12 cellular contexts compared by ENCODE assay signal in genomic region chr22:19772673-19773469, GRCh38. TPM values are rescaled to one million over a fixed set of nuclear protein-coding genes. Genes with fewer than 3 reads are reported as not detected.
DNase-seq lines count a peak whose midpoint lies in the region; ATAC-seq and TF ChIP-seq lines count a peak whose summit lies in the region.
"Had no signal": no experiment of that assay in that cellular context is flagged by ENCODE, and none has a peak within 500 bp of the region (broad histone marks: within the 10 kb centered on the region; RNA-seq: fewer than 3 reads in every experiment).

No MANE protein-coding gene starts in this region.

- 34 to 47% (median 40%) methylated on average over 25 of the region's 25 CpGs for WGBS in heart left ventricle, 4 donors
- 76 to 82% methylated on average over 20 to 25 of the region's 25 CpGs for WGBS in testis, 2 donors

- H3K36me3 Mint-ChIP-seq in activated B cell treated with CpG ODN at 0.5 μM for 24 hours (ENCODE audit: low read depth), result no peaks in the 10 kb centered on the region
- no peaks in the 10 kb centered on the region for H3K36me3 Mint-ChIP-seq in activated T-helper 2 cell treated with anti-CD3 and anti-CD28 coated beads, Interferon-gamma antibody, Interleukin-2, Interleukin-4, amounts not matched to agents 10 μg/mL and 5 μg/mL and 100 μg/mL, durations not matched to agents 14 hours and 24 hours and 36 hours (ENCODE audit: low read depth)

- peaks cover 33% of the 10 kb centered on the region for H3K4me1 Mint-ChIP-seq in activated B cell treated with CpG ODN at 0.5 μM for 24 hours
- peaks cover 5% of the 10 kb centered on the region for H3K4me1 Mint-ChIP-seq in activated T-helper 2 cell treated with anti-CD3 and anti-CD28 coated beads, Interferon-gamma antibody, Interleukin-2, Interleukin-4, amounts not matched to agents 10 μg/mL and 5 μg/mL and 100 μg/mL, durations not matched to agents 14 hours and 24 hours and 36 hours (ENCODE audit: low read depth)

- H3K27ac ChIP-seq in heart left ventricle, result no peak overlapping the region
- H3K27ac ChIP-seq in right atrium auricular region, result no peak overlapping the region
- H3K27ac ChIP-seq in testis, result no peak overlapping the region
- H3K27ac ChIP-seq: SK-N-MC had no signal

- H3K4me3 ChIP-seq in heart left ventricle, result no peak overlapping the region
- no peak overlapping the region for H3K4me3 ChIP-seq in right atrium auricular region
- no peak overlapping the region for H3K4me3 ChIP-seq in testis
- H3K4me3 ChIP-seq: SK-N-MC had no signal

- H3K9me3 ChIP-seq in heart left ventricle (no peaks in the 10 kb centered on the region), right atrium auricular region (no peaks in the 10 kb centered on the region), testis (no peaks in the 10 kb centered on the region)

- H3K4me1 ChIP-seq in heart left ventricle, result peaks cover 0 to 22% (median 6%) of the 10 kb centered on the region in 12 donors
- peaks cover 0 to 9% of the 10 kb centered on the region in 2 donors for H3K4me1 ChIP-seq in right atrium auricular region
- H3K4me1 ChIP-seq in testis, result peaks cover 2% of the 10 kb centered on the region

- H3K27me3 ChIP-seq in heart left ventricle (peaks cover 23 to 75% (median 44%) of the 10 kb centered on the region in 9 donors), right atrium auricular region (peaks cover 8% of the 10 kb centered on the region in 2 donors), testis (no peaks in the 10 kb centered on the region)

- peak overlapping the region; percentile 71 for H3K4me3 Mint-ChIP-seq in activated B cell treated with CpG ODN at 0.5 μM for 24 hours
- no peak overlapping the region for H3K4me3 Mint-ChIP-seq in activated T-helper 2 cell treated with anti-CD3 and anti-CD28 coated beads, Interferon-gamma antibody, Interleukin-2, Interleukin-4, amounts not matched to agents 10 μg/mL and 5 μg/mL and 100 μg/mL, durations not matched to agents 14 hours and 24 hours and 36 hours (ENCODE audit: low read depth)
- H3K4me3 Mint-ChIP-seq: activated T-cell treated with anti-CD3 and anti-CD28 coated beads, Interleukin-2, amount 50 U/mL, for 4 hours; stimulated activated naive CD8-positive, alpha-beta T cell treated with anti-CD3 and anti-CD28 coated beads, Interleukin-15, Interleukin-2, amounts not matched to agents 100 ng/mL and 50 ng/mL, for 24 hours had no signal

- H3K27ac Mint-ChIP-seq in activated B cell treated with CpG ODN at 0.5 μM for 24 hours, result peak overlapping the region; percentile 59
- no peak overlapping the region for H3K27ac Mint-ChIP-seq in activated T-helper 2 cell treated with anti-CD3 and anti-CD28 coated beads, Interferon-gamma antibody, Interleukin-2, Interleukin-4, amounts not matched to agents 10 μg/mL and 5 μg/mL and 100 μg/mL, durations not matched to agents 14 hours and 24 hours and 36 hours
- H3K27ac Mint-ChIP-seq: stimulated activated naive CD8-positive, alpha-beta T cell treated with anti-CD3 and anti-CD28 coated beads, Interleukin-15, Interleukin-2, amounts not matched to agents 100 ng/mL and 50 ng/mL, for 24 hours had no signal

- CTCF ChIA-PET in activated B cell treated with CpG ODN at 0.5 μM for 24 hours (lab: Charles Lee), result interaction anchor here (1.1 kb wide), 2 partner anchors 16 to 137 kb away, joined by 3 to 4 read pairs; no protein-coding TSS in a partner anchor

- TF ChIP-seq POLR2A in heart left ventricle (IDR thresholded peaks at IDR 0.05), result no peak
- TF ChIP-seq POLR2A in testis (IDR thresholded peaks at IDR 0.05), result no peak

- peak in 2 of 12 donors; percentile 3 to 19 for TF ChIP-seq CTCF in heart left ventricle (IDR thresholded peaks at IDR 0.05)
- TF ChIP-seq CTCF in right atrium auricular region (IDR thresholded peaks at IDR 0.05), result no peak
- no peak for TF ChIP-seq CTCF in activated B cell treated with CpG ODN at 0.5 μM for 24 hours (IDR thresholded peaks at IDR 0.05)
- TF ChIP-seq CTCF in testis (IDR thresholded peaks at IDR 0.05), result no peak

- peak in 3 of 4 donors; percentile 22 to 66 (median 51) for ATAC-seq in heart left ventricle
- ATAC-seq in HG03095 (IDR thresholded peaks at IDR 0.05; ENCODE audit: unreplicated experiment), result peak; percentile 71
- ATAC-seq in activated B cell treated with CpG ODN at 0.5 μM for 24 hours (ENCODE audit: low read depth), result peak; percentile 75
- ATAC-seq: activated T-cell treated with anti-CD3 and anti-CD28 coated beads, Interleukin-2, amount 50 U/mL, for 4 hours had no signal

- H3K9me3 Mint-ChIP-seq in activated B cell treated with CpG ODN at 0.5 μM for 24 hours, result no peaks in the 10 kb centered on the region
- no peaks in the 10 kb centered on the region for H3K9me3 Mint-ChIP-seq in activated T-helper 2 cell treated with anti-CD3 and anti-CD28 coated beads, Interferon-gamma antibody, Interleukin-2, Interleukin-4, amounts not matched to agents 10 μg/mL and 5 μg/mL and 100 μg/mL, durations not matched to agents 14 hours and 24 hours and 36 hours
- H3K9me3 Mint-ChIP-seq: activated T-cell treated with anti-CD3 and anti-CD28 coated beads, Interleukin-2, amount 50 U/mL, for 4 hours; stimulated activated naive CD8-positive, alpha-beta T cell treated with anti-CD3 and anti-CD28 coated beads, Interleukin-15, Interleukin-2, amounts not matched to agents 100 ng/mL and 50 ng/mL, for 24 hours had no signal

- intact Hi-C loops in heart left ventricle (cut with DNase I) (no loop called here), activated B cell treated with CpG ODN at 0.5 μM for 24 hours (cut with micrococcal nuclease) (no loop called here), testis (cut with DNase I; ENCODE audit: low total_unique reads) (no loop called here)
- intact Hi-C loops in activated T-helper 2 cell treated with anti-CD3 and anti-CD28 coated beads, Interferon-gamma antibody, Interleukin-2, Interleukin-4, amounts not matched to agents 10 μg/mL and 5 μg/mL and 100 μg/mL, durations not matched to agents 14 hours and 24 hours and 36 hours (cut with micrococcal nuclease), result no loop called here

- H3K27me3 Mint-ChIP-seq in activated B cell treated with CpG ODN at 0.5 μM for 24 hours, result peaks cover 62% of the 10 kb centered on the region
- peaks cover 39% of the 10 kb centered on the region for H3K27me3 Mint-ChIP-seq in activated T-helper 2 cell treated with anti-CD3 and anti-CD28 coated beads, Interferon-gamma antibody, Interleukin-2, Interleukin-4, amounts not matched to agents 10 μg/mL and 5 μg/mL and 100 μg/mL, durations not matched to agents 14 hours and 24 hours and 36 hours (ENCODE audit: low read depth)

- peak in 1 of 5 donors; percentile 68 for DNase-seq in heart left ventricle
- DNase-seq in right atrium auricular region (ENCODE audit: low spot score), result no peak
- no peak for DNase-seq in activated B cell treated with CpG ODN at 0.5 μM for 24 hours
- no peak for DNase-seq in activated T-helper 2 cell treated with anti-CD3 and anti-CD28 coated beads, Interferon-gamma antibody, Interleukin-2, Interleukin-4, amounts not matched to agents 10 μg/mL and 5 μg/mL and 100 μg/mL, durations not matched to agents 14 hours and 24 hours and 36 hours (ENCODE audit: low spot score)
- DNase-seq in testis, result no peak
- no peak for DNase-seq in NCI-H524 treated with DMSO at 0.1 percent for 48 hours (lab: John Stamatoyannopoulos, UW)
- DNase-seq in NCI-H2107 treated with DMSO at 0.1 percent for 48 hours (lab: John Stamatoyannopoulos, UW; ENCODE audit: unreplicated experiment), result no peak
- DNase-seq: activated T-cell treated with anti-CD3 and anti-CD28 coated beads, Interleukin-2, amount 50 U/mL, for 4 hours had no signal

- POLR2A ChIA-PET in activated B cell treated with CpG ODN at 0.5 μM for 24 hours (lab: Charles Lee), result interaction anchor here (0.5 to 1.2 kb wide), 4 partner anchors 83 to 1230 kb away, joined by 3 to 8 read pairs (median 3); no protein-coding TSS in a partner anchor

- H3K36me3 ChIP-seq in heart left ventricle, result no peaks in the 10 kb centered on the region
- no peaks in the 10 kb centered on the region for H3K36me3 ChIP-seq in right atrium auricular region
- H3K36me3 ChIP-seq in testis (ENCODE audit: low read depth, missing control alignments), result no peaks in the 10 kb centered on the region

RNA-seq across cellular contexts. Expression of gene TBX1, which starts 12.3 kb away (rescaled TPM):
- total RNA-seq in heart left ventricle (1 to 10 TPM in 4 of 9 donors, under 1 TPM in 4, not detected in 1; 0.28 to 3.1 (median 1.2) TPM), right atrium auricular region (under 1 TPM in 1 of 2 donors, not detected in 1; 0.24 TPM), activated B cell treated with CpG ODN at 0.5 μM for 24 hours (not detected in 2 replicates), testis (10 to 100 TPM; 23.3 to 43.4 TPM)
- polyA plus RNA-seq in heart left ventricle (under 1 TPM; 0.11 to 0.95 TPM), testis (ENCODE audit: insufficient read depth, low read depth, low replicate concordance) (18.1 TPM)
- total RNA-seq in activated T-helper 2 cell treated with anti-CD3 and anti-CD28 coated beads, Interferon-gamma antibody, Interleukin-2, Interleukin-4, amounts not matched to agents 10 μg/mL and 5 μg/mL and 100 μg/mL, durations not matched to agents 14 hours and 24 hours and 36 hours, result 0.09 and 0.32 TPM in 2 replicates
- total RNA-seq: activated T-cell treated with anti-CD3 and anti-CD28 coated beads, Interleukin-2, amount 50 U/mL, for 4 hours had no signal
- polyA plus RNA-seq: AG04450 had no signal

RNA-seq across cellular contexts. Expression of gene GP1BB, which starts 49.5 kb away (rescaled TPM):
- total RNA-seq in heart left ventricle (10 to 100 TPM in 3 of 9 donors, 1 to 10 TPM in 3, not detected in 3; 1.4 to 52.2 (median 10.7) TPM), right atrium auricular region (10 to 100 TPM; 25.8 to 34.7 TPM), activated B cell treated with CpG ODN at 0.5 μM for 24 hours (not detected in 2 replicates), testis (10 to 100 TPM; 28.0 to 65.1 TPM)
- polyA plus RNA-seq in heart left ventricle (10 to 100 TPM in 1 of 2 donors, 1 to 10 TPM in 1; 6.5 to 30.4 TPM), testis (ENCODE audit: insufficient read depth, low read depth, low replicate concordance) (not detected)
- not detected in 2 replicates for total RNA-seq in activated T-helper 2 cell treated with anti-CD3 and anti-CD28 coated beads, Interferon-gamma antibody, Interleukin-2, Interleukin-4, amounts not matched to agents 10 μg/mL and 5 μg/mL and 100 μg/mL, durations not matched to agents 14 hours and 24 hours and 36 hours

RNA-seq across cellular contexts. Expression of gene SEPTIN5, which starts 58.6 kb away (rescaled TPM):
- 100 to 1,000 TPM in 7 of 9 donors, 10 to 100 TPM in 2; 88.3 to 272 (median 156) TPM for total RNA-seq in heart left ventricle
- 100 to 1,000 TPM in 1 of 2 donors, 10 to 100 TPM in 1; 75.7 to 127 TPM for polyA plus RNA-seq in heart left ventricle
- total RNA-seq in right atrium auricular region, result 100 to 1,000 TPM; 162 to 287 TPM
- not detected in 2 replicates for total RNA-seq in activated B cell treated with CpG ODN at 0.5 μM for 24 hours
- total RNA-seq in activated T-helper 2 cell treated with anti-CD3 and anti-CD28 coated beads, Interferon-gamma antibody, Interleukin-2, Interleukin-4, amounts not matched to agents 10 μg/mL and 5 μg/mL and 100 μg/mL, durations not matched to agents 14 hours and 24 hours and 36 hours, result 0.71 and 1.5 TPM in 2 replicates
- 10 to 100 TPM; 68.9 to 89.3 TPM for total RNA-seq in testis
- polyA plus RNA-seq in testis (ENCODE audit: insufficient read depth, low read depth, low replicate concordance), result 33.9 TPM

Comparison
In these comparisons a context has a peak if more than half of its experiments do, and no peak if none do; other contexts are left out.
1. RNA of gene TBX1, which starts 12.3 kb away (total RNA-seq): 23.3 to 43.4 TPM in testis; 0.28 to 3.1 TPM in heart left ventricle, 0.09 to 0.32 TPM in activated T-helper 2 cell treated with anti-CD3 and anti-CD28 coated beads, Interferon-gamma antibody, Interleukin-2, Interleukin-4, amounts not matched to agents 10 μg/mL and 5 μg/mL and 100 μg/mL, durations not matched to agents 14 hours and 24 hours and 36 hours, 0.24 TPM in right atrium auricular region and not detected in activated B cell treated with CpG ODN at 0.5 μM for 24 hours; every median in the first group is over 4 times any median in the second.
2. RNA of gene SEPTIN5, which starts 58.6 kb away (total RNA-seq): 162 to 287 TPM in right atrium auricular region, 88.3 to 272 TPM in heart left ventricle and 68.9 to 89.3 TPM in testis; 0.71 to 1.5 TPM in activated T-helper 2 cell treated with anti-CD3 and anti-CD28 coated beads, Interferon-gamma antibody, Interleukin-2, Interleukin-4, amounts not matched to agents 10 μg/mL and 5 μg/mL and 100 μg/mL, durations not matched to agents 14 hours and 24 hours and 36 hours and not detected in activated B cell treated with CpG ODN at 0.5 μM for 24 hours; every median in the first group is over 10 times any median in the second.
3. Peak in every context shown above with its lines, with median percentiles within 50 percentile points of each other: ATAC-seq.